In genomic region chr1:206547104-206547503, GRCh38 we compare ENCODE assay signal across 29 cellular contexts.
"Had no signal": no experiment of that assay in that cellular context is flagged by ENCODE, and none has a peak within 500 bp of the region (broad histone marks: within the 10 kb centered on the region; RNA-seq: fewer than 3 reads in every experiment).

No MANE protein-coding gene starts in this region.

- H3K27ac Mint-ChIP-seq: activated CD8-positive, alpha-beta T cell treated with anti-CD3 and anti-CD28 coated beads for 36 hours; activated naive CD4-positive, alpha-beta T cell treated with anti-CD3 and anti-CD28 coated beads, Interleukin-2, amount 10 ng/mL, durations not matched to agents 7 days and 5 days; activated naive CD8-positive, alpha-beta T cell; brain had no signal

- H3K36me3 Mint-ChIP-seq: brain had no signal

- ATAC-seq: activated CD8-positive, alpha-beta T cell treated with anti-CD3 and anti-CD28 coated beads for 36 hours; activated naive CD8-positive, alpha-beta T cell treated with anti-CD3 and anti-CD28 coated beads, Interleukin-2, amount 50 U/mL, for 24 hours; activated T-cell treated with anti-CD3 and anti-CD28 coated beads, Interleukin-2, amount 50 U/mL, for 4 hours; Panc1 had no signal

- H3K9me3 Mint-ChIP-seq: activated CD8-positive, alpha-beta T cell treated with anti-CD3 and anti-CD28 coated beads for 36 hours; activated naive CD4-positive, alpha-beta T cell treated with anti-CD3 and anti-CD28 coated beads, Interleukin-2, amount 10 ng/mL, durations not matched to agents 7 days and 5 days; activated naive CD8-positive, alpha-beta T cell treated with anti-CD3 and anti-CD28 coated beads, Interleukin-2, amount 50 U/mL, for 24 hours; activated T-cell treated with anti-CD3 and anti-CD28 coated beads, Interleukin-2, amount 50 U/mL, for 4 hours had no signal

- H3K4me3 ChIP-seq: MG63, SJCRH30, SK-N-MC had no signal

- H3K36me3 ChIP-seq: MG63, SJCRH30, WERI-Rb-1 had no signal

- H3K27me3 ChIP-seq: MG63, SJCRH30 had no signal

- DNase-seq: activated CD4-positive, alpha-beta T cell treated with anti-CD3 and anti-CD28 coated beads for 1 hour; activated CD4-positive, alpha-beta T cell treated with anti-CD3 and anti-CD28 coated beads for 48 hours; activated CD4-positive, CD25-positive, alpha-beta regulatory T cell; activated CD8-positive, alpha-beta T cell treated with anti-CD3 and anti-CD28 coated beads for 36 hours; activated effector memory CD4-positive, alpha-beta T cell treated with Interleukin-2 at 50 U/mL for 16 hours; activated naive CD4-positive, alpha-beta T cell treated with anti-CD3 and anti-CD28 coated beads, Interleukin-2, amount 10 ng/mL, durations not matched to agents 7 days and 5 days; activated naive CD8-positive, alpha-beta T cell treated with anti-CD3 and anti-CD28 coated beads, Interleukin-2, amount 50 U/mL, for 24 hours; activated T-cell treated with anti-CD3 and anti-CD28 coated beads, Interleukin-2, amount 50 U/mL, for 4 hours; anterior cingulate cortex; caudate nucleus; cerebellar nuclear complex; cortex of kidney; Kasumi-1; KG1; MG63; MV-4-11; NCI-H1092; NCI-H1930; NCI-H2081 treated with DMSO at 0.1 percent for 48 hours; NCI-H226; NCI-H524; SHP77; SJCRH30; T1000; WERI-Rb-1 had no signal

- H3K27me3 Mint-ChIP-seq: activated CD8-positive, alpha-beta T cell treated with anti-CD3 and anti-CD28 coated beads for 36 hours; activated naive CD4-positive, alpha-beta T cell treated with anti-CD3 and anti-CD28 coated beads, Interleukin-2, amount 10 ng/mL, durations not matched to agents 7 days and 5 days; activated naive CD8-positive, alpha-beta T cell; activated naive CD8-positive, alpha-beta T cell treated with anti-CD3 and anti-CD28 coated beads, Interleukin-2, amount 50 U/mL, for 24 hours had no signal

- H3K4me3 Mint-ChIP-seq: activated CD8-positive, alpha-beta T cell treated with anti-CD3 and anti-CD28 coated beads for 36 hours; activated naive CD4-positive, alpha-beta T cell treated with anti-CD3 and anti-CD28 coated beads, Interleukin-2, amount 10 ng/mL, durations not matched to agents 7 days and 5 days; activated naive CD8-positive, alpha-beta T cell; activated naive CD8-positive, alpha-beta T cell treated with anti-CD3 and anti-CD28 coated beads, Interleukin-2, amount 50 U/mL, for 24 hours; activated T-cell treated with anti-CD3 and anti-CD28 coated beads, Interleukin-2, amount 50 U/mL, for 4 hours; brain had no signal

- H3K27ac ChIP-seq: SJCRH30, SK-N-MC, WERI-Rb-1 had no signal
